1 cellular context compared by ENCODE assay signal in genomic region chr16:3175157-3176153, GRCh38.
TF ChIP-seq lines count a peak whose summit lies in the region.

No MANE protein-coding gene starts in this region.

TF ChIP-seq in HEK293, 187 proteins besides CTCF, POLR2A, EP300 and RAD21 (continued from another document and continues in another):
- no peak for TF ChIP-seq ZNF548 (tag by site-specific recombination; IDR thresholded peaks at IDR 0.05)
- TF ChIP-seq ZNF837 (tag by site-specific recombination; IDR thresholded peaks at IDR 0.05): no peak
- no peak for TF ChIP-seq HOXD13 (CRISPR knock-in tag; IDR thresholded peaks at IDR 0.05; ENCODE audit: borderline replicate concordance)
- TF ChIP-seq ZNF544 (tag by site-specific recombination; IDR thresholded peaks at IDR 0.05): no peak
- TF ChIP-seq ZNF692 (tag by site-specific recombination; IDR thresholded peaks at IDR 0.05): peak; percentile 60; the same call in 1 of the 2 replicates
- TF ChIP-seq HOXC10 (CRISPR knock-in tag; IDR thresholded peaks at IDR 0.05): no peak
- TF ChIP-seq YY2 (tag by site-specific recombination; IDR thresholded peaks at IDR 0.05): peak; percentile 47; the same call in 1 of the 2 replicates
- no peak for TF ChIP-seq MEIS1 (CRISPR knock-in tag; IDR thresholded peaks at IDR 0.05; ENCODE audit: borderline replicate concordance)
- TF ChIP-seq ZNF19 (tag by site-specific recombination; IDR thresholded peaks at IDR 0.05; ENCODE audit: low read depth): no peak
- TF ChIP-seq ZBTB1 (tag by site-specific recombination; IDR thresholded peaks at IDR 0.05): no peak
- no peak for TF ChIP-seq ZNF558 (tag by site-specific recombination; IDR thresholded peaks at IDR 0.05)
- no peak for TF ChIP-seq GFI1B (tag by site-specific recombination; IDR thresholded peaks at IDR 0.05)
- no peak for TF ChIP-seq ZBTB21 (tag by site-specific recombination; IDR thresholded peaks at IDR 0.05)
- no peak for TF ChIP-seq ZNF549 (tag by site-specific recombination; IDR thresholded peaks at IDR 0.05)
- TF ChIP-seq ZFP69B (tag by site-specific recombination; IDR thresholded peaks at IDR 0.05): peak; percentile 36; the same call in 1 of the 2 replicates
- 0 out of 2 replicates have a peak, but pooled peaks have one; percentile 31 for TF ChIP-seq KLF8 (tag by site-specific recombination; IDR thresholded peaks at IDR 0.05)
- TF ChIP-seq ZNF488 (tag by site-specific recombination; IDR thresholded peaks at IDR 0.05): no peak
- no peak for TF ChIP-seq ZNF311 (tag by site-specific recombination; IDR thresholded peaks at IDR 0.05; ENCODE audit: borderline replicate concordance)
- TF ChIP-seq ZNF529 (tag by site-specific recombination; IDR thresholded peaks at IDR 0.05; ENCODE audit: insufficient replicate concordance): no peak
- TF ChIP-seq PRDM6 (tag by site-specific recombination; IDR thresholded peaks at IDR 0.05): no peak
- TF ChIP-seq ZNF670 (tag by site-specific recombination; IDR thresholded peaks at IDR 0.05; ENCODE audit: low read depth): no peak
- TF ChIP-seq ZNF391 (tag by site-specific recombination; IDR thresholded peaks at IDR 0.05; ENCODE audit: borderline replicate concordance, low read depth): 0 out of 2 replicates have a peak, but pooled peaks have one; percentile 52
- no peak for TF ChIP-seq ZNF621 (tag by site-specific recombination; IDR thresholded peaks at IDR 0.05)
- TF ChIP-seq ZBTB48 (tag by site-specific recombination; IDR thresholded peaks at IDR 0.05): 0 out of 2 replicates have a peak, but pooled peaks have one; percentile 26
- peak; percentile 58 for TF ChIP-seq ZBTB8A (tag by site-specific recombination; IDR thresholded peaks at IDR 0.05)
- TF ChIP-seq KLF17 (tag by site-specific recombination; IDR thresholded peaks at IDR 0.05): peak; percentile 64; the same call in 1 of the 2 replicates
- TF ChIP-seq ZNF426 (tag by site-specific recombination; IDR thresholded peaks at IDR 0.05): no peak
- no peak for TF ChIP-seq ZNF214 (tag by site-specific recombination; IDR thresholded peaks at IDR 0.05; ENCODE audit: borderline replicate concordance)
- no peak for TF ChIP-seq SETDB1 (IDR thresholded peaks at IDR 0.05; ENCODE audit: insufficient read length, low read length)
- no peak for TF ChIP-seq ZNF274 (IDR thresholded peaks at IDR 0.05; ENCODE audit: low read length)
- no peak for TF ChIP-seq ZNF274 (tag by site-specific recombination; IDR thresholded peaks at IDR 0.05; ENCODE audit: borderline replicate concordance)
- TF ChIP-seq PATZ1 (tag by site-specific recombination; IDR thresholded peaks at IDR 0.05): 0 out of 2 replicates have a peak, but pooled peaks have one; percentile 33
- no peak for TF ChIP-seq ZNF423 (tag by site-specific recombination; IDR thresholded peaks at IDR 0.05)
- peak; percentile 80 for TF ChIP-seq ZNF660 (tag by site-specific recombination; IDR thresholded peaks at IDR 0.05)
- TF ChIP-seq ZNF174 (tag by site-specific recombination; IDR thresholded peaks at IDR 0.05): no peak
- no peak for TF ChIP-seq ZNF513 (tag by site-specific recombination; IDR thresholded peaks at IDR 0.05)
- TF ChIP-seq ZNF518A (tag by site-specific recombination; conservative IDR thresholded peaks at IDR 0.05; ENCODE audit: low read depth): no peak
- TF ChIP-seq ZNF280C (tag by site-specific recombination; IDR thresholded peaks at IDR 0.05): no peak
- TF ChIP-seq ZNF121 (tag by site-specific recombination; IDR thresholded peaks at IDR 0.05): no peak
- TF ChIP-seq PRDM4 (tag by site-specific recombination; IDR thresholded peaks at IDR 0.05): peak; percentile 76
- no peak; the same call in 1 of the 2 replicates for TF ChIP-seq GLI2 (tag by site-specific recombination; IDR thresholded peaks at IDR 0.05; ENCODE audit: borderline replicate concordance, low read depth)
